In genomic region chr6:151108548-151108947, GRCh38 we compare ENCODE assay signal across 1 cellular context.
TF ChIP-seq lines count a peak whose summit lies in the region.

No MANE protein-coding gene starts in this region.

TF ChIP-seq in HepG2, 621 proteins besides CTCF, POLR2A, EP300 and RAD21 (continued from another document):
- TF ChIP-seq ZNF800 (CRISPR knock-in tag; IDR thresholded peaks at IDR 0.05) (no peak), CREB1 (IDR thresholded peaks at IDR 0.05) (no peak), CREB1 (CRISPR knock-in tag; IDR thresholded peaks at IDR 0.05) (no peak), POLR2AphosphoS2 (IDR thresholded peaks at IDR 0.05; ENCODE audit: low read depth, low read length) (0 out of 2 replicates have a peak, but pooled peaks have one; percentile 47), PLSCR1 (CRISPR knock-in tag; IDR thresholded peaks at IDR 0.05; ENCODE audit: borderline replicate concordance) (no peak)
